In the genomic region with DNA sequence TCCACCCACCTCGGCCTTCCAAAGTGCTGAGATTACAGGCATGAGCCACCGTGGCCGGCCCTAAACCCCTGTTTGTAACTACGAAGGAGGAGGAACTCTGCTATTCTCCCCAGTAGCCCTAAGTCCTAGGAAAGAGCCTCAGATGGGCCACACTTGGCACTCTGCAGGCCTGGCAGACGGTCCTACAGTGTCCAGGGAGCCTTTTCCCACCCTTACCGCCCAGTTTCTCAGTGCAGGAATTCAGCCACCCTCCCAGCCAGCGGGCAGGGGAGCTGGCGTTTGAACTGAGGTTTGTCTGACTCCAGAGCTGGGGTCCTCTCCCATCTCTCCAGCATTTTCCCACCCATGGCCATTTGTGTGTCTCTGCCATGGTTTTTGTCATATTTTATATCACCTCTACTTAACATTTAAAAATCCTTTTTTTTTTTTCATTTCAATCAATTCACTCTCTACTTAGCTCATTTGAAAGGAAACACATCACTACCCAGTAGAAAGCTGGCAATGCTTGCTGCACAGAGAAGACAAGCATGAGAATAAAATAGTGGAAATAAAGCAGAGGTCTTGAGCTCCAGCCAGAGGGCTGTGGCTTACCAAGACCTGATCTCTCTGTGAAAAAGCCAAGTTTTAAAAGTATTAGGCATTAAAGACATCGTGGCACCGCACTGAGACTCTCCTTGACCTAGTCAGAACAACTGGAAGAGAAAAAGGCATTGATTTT, we compare ENCODE assay signal across 25 cellular contexts. TPM values are rescaled to one million over a fixed set of nuclear protein-coding genes. Genes with fewer than 3 reads are reported as not detected.
DNase-seq lines count a peak whose midpoint lies in the region; ATAC-seq and TF ChIP-seq lines count a peak whose summit lies in the region.
"Had no signal": no experiment of that assay in that cellular context is flagged by ENCODE, and none has a peak within 500 bp of the region (broad histone marks: within the 10 kb centered on the region; RNA-seq: fewer than 3 reads in every experiment).

No MANE protein-coding gene starts in this region.

- no peaks in the 10 kb centered on the region for H3K4me1 ChIP-seq in lower lobe of right lung
- H3K4me1 ChIP-seq: left ventricle myocardium inferior, parathyroid adenoma had no signal

- no peaks in the 10 kb centered on the region for H3K36me3 ChIP-seq in lower lobe of right lung
- H3K36me3 ChIP-seq: left ventricle myocardium inferior had no signal

- ATAC-seq in sciatic nerve = peak; percentile 53
- no peak for ATAC-seq in lower lobe of right lung

- H3K9me3 ChIP-seq in lower lobe of right lung = no peaks in the 10 kb centered on the region
- H3K9me3 ChIP-seq: left ventricle myocardium inferior had no signal

- no peak overlapping the region for H3K4me3 ChIP-seq in lower lobe of right lung
- H3K4me3 ChIP-seq: left ventricle myocardium inferior had no signal

- in situ Hi-C loops in G401 (cut with HindIII; ENCODE audit: low sequenced_read_pairs) = no loop called here

- no peaks in the 10 kb centered on the region for H3K27me3 ChIP-seq in lower lobe of right lung (ENCODE audit: low read depth)

- DNase-seq in G401 (ENCODE audit: low spot score) (peak; percentile 10), mucosa of gallbladder (ENCODE audit: low spot score) (peak; percentile 18), sciatic nerve (ENCODE audit: low spot score) (no peak), SKM-1 (lab: John Stamatoyannopoulos, UW; ENCODE audit: unreplicated experiment) (no peak), lower lobe of right lung (no peak), iPS-NIHi11 (ENCODE audit: low spot score) (no peak), cerebellum (ENCODE audit: low spot score) (no peak)
- DNase-seq: activated CD4-positive, alpha-beta T cell treated with anti-CD3 and anti-CD28 coated beads, Interleukin-2, amount 10 ng/mL, durations not matched to agents 7 days and 5 days; activated CD8-positive, alpha-beta memory T cell treated with anti-CD3 and anti-CD28 coated beads, Interleukin-2, amount 50 U/mL, for 48 hours; Calu3; central memory CD4-positive, alpha-beta T cell; effector CD8-positive, alpha-beta T cell; EL; glutamatergic neuron; HCEC 1CT; KG1; left ventricle myocardium inferior; NCI-H187; NCI-H748 treated with DMSO at 0.1 percent for 48 hours; SHP77 treated with DMSO at 0.1 percent for 48 hours; stimulated activated CD4-positive, alpha-beta T cell treated with anti-CD3 and anti-CD28 coated beads, Interleukin-2, amount 100 ng/mL, for 48 hours; stimulated activated naive CD4-positive, alpha-beta T cell treated with Interleukin-2 at 50 U/mL for 16 hours had no signal

- no peak for TF ChIP-seq CTCF in lower lobe of right lung (IDR thresholded peaks at IDR 0.05)

- intact Hi-C loops in sciatic nerve (cut with DNase I) = no loop called here
- intact Hi-C loops in lower lobe of right lung (cut with DNase I) = no loop called here

- H3K27ac ChIP-seq in cingulate gyrus (ENCODE audit: low read depth, low read length) (peak overlapping the region; percentile 29), lower lobe of right lung (no peak overlapping the region)
- H3K27ac ChIP-seq: left ventricle myocardium inferior, parathyroid adenoma had no signal

RNA-seq across cellular contexts. Expression of a gene that starts 34.9 kb away (rescaled TPM):
- not detected in 2 replicates for total RNA-seq in G401 (2014; rRNA removed; shearing (Covaris generic))
- 6.6 TPM for total RNA-seq in mucosa of gallbladder
- not detected for total RNA-seq in sciatic nerve
- total RNA-seq in lower lobe of right lung = 0.74 TPM
- total RNA-seq in cerebellum = 0.27 TPM
- total RNA-seq: activated CD4-positive, alpha-beta T cell treated with anti-CD3 and anti-CD28 coated beads, Interleukin-2, amount 10 ng/mL, durations not matched to agents 7 days and 5 days; left ventricle myocardium inferior; skeletal muscle tissue had no signal

RNA-seq across cellular contexts. Expression of a gene that starts 41.4 kb away (rescaled TPM):
- total RNA-seq in G401 (2014; rRNA removed; shearing (Covaris generic)) = 4.7 and 5.1 TPM in 2 replicates
- total RNA-seq in mucosa of gallbladder = 11.6 TPM
- total RNA-seq in sciatic nerve = 16.4 TPM
- 6.5 TPM for total RNA-seq in lower lobe of right lung
- total RNA-seq in cerebellum = 31.6 TPM

Comparison
In these comparisons a context has a peak if more than half of its experiments do, and no peak if none do; other contexts are left out.
1. DNase-seq: peak in G401 (single experiment) and mucosa of gallbladder (single experiment); none in sciatic nerve (single experiment), SKM-1 (single experiment), lower lobe of right lung (single experiment), iPS-NIHi11 (single experiment) and cerebellum (single experiment).